In the genomic region with DNA sequence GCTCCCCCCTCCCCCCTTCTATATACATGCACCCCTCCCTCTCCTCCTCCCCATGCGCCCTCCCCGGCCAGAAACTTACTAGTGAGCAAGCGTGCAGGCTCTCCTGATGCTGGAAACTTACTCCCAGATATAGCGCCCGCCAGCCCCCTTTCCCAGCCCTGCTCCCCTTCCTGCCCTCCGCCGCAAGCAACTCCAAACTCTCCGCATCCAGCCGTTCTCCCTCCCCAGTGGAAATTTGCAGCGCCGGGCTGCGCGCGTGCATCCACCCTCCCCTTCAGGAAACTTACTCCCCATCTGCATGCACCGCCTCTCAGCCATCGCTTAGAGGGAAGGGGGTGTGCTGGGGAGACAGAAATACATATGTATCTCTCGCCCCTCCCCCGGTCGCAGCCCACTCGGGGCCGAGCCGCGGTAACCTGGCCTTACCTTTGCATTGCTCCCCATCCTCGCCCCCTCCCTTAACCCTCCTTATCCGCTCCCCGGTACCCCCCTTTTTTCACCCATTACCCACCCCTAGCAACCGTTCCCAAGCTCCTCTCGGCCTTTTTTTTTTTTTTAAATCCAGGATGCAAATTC, we compare ENCODE assay signal across 8 cellular contexts. TPM values are rescaled to one million over a fixed set of nuclear protein-coding genes. Genes with fewer than 3 reads are reported as not detected.
DNase-seq lines count a peak whose midpoint lies in the region; TF ChIP-seq lines count a peak whose summit lies in the region.

A gene with protein sequence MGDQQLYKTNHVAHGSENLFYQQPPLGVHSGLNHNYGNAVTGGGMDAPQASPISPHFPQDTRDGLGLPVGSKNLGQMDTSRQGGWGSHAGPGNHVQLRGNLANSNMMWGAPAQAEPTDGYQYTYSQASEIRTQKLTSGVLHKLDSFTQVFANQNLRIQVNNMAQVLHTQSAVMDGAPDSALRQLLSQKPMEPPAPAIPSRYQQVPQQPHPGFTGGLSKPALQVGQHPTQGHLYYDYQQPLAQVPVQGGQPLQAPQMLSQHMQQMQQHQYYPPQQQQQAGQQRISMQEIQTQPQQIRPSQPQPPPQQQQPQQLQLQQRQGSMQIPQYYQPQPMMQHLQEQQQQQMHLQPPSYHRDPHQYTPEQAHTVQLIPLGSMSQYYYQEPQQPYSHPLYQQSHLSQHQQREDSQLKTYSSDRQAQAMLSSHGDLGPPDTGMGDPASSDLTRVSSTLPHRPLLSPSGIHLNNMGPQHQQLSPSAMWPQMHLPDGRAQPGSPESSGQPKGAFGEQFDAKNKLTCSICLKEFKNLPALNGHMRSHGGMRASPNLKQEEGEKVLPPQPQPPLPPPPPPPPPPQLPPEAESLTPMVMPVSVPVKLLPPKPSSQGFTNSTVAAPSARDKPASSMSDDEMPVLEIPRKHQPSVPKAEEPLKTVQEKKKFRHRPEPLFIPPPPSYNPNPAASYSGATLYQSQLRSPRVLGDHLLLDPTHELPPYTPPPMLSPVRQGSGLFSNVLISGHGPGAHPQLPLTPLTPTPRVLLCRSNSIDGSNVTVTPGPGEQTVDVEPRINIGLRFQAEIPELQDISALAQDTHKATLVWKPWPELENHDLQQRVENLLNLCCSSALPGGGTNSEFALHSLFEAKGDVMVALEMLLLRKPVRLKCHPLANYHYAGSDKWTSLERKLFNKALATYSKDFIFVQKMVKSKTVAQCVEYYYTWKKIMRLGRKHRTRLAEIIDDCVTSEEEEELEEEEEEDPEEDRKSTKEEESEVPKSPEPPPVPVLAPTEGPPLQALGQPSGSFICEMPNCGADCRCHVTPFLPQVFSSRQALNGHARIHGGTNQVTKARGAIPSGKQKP (N-terminal part only) (minus strand): TSS at position 332 of the 576 bp plus-strand sequence. CDS start 182,336 bp downstream, outside the sequence.

- TF ChIP-seq CTCF in GM06990 (IDR thresholded peaks at IDR 0.05; ENCODE audit: insufficient read depth, low read length, poor library complexity, severe bottlenecking) = no peak

- H3K9me3 ChIP-seq in HUES6 (ENCODE audit: control insufficient read depth, insufficient read depth, low read depth, low read length) (no peaks in the 10 kb centered on the region), esophagus (ENCODE audit: control insufficient read depth in 2 of 2, insufficient read depth in 1 of 2, low read depth in 1 of 2, low read length in 1 of 2) (no peaks in the 10 kb centered on the region), mucosa of stomach (ENCODE audit: control insufficient read depth, low read length) (no peaks in the 10 kb centered on the region)

- H3K36me3 ChIP-seq in GM06990 (ENCODE audit: control insufficient read depth, insufficient read depth, low read length) (no peaks in the 10 kb centered on the region), HUES6 (ENCODE audit: control insufficient read depth, insufficient read depth, low read length) (no peaks in the 10 kb centered on the region), esophagus (ENCODE audit: control insufficient read depth in 2 of 2, insufficient read depth in 2 of 2, low read length in 1 of 2) (no peaks in the 10 kb centered on the region), mucosa of stomach (ENCODE audit: control insufficient read depth, insufficient read depth, low read length) (no peaks in the 10 kb centered on the region)

- H3K4me3 ChIP-seq in GM06990 (replicated peaks; ENCODE audit: low read depth, low read length) (peak within 1 kb of the TSS; percentile 74), HUES6 (ENCODE audit: low read depth, low read length) (peak within 1 kb of the TSS; percentile 97), esophagus (ENCODE audit: low read depth in 1 of 2, low read length in 2 of 2) (peak within 1 kb of the TSS; percentile 73 to 87), mucosa of stomach (ENCODE audit: low read length) (peak within 1 kb of the TSS; percentile 91)

- DNase-seq in GM06990 (ENCODE audit: extremely low read depth, insufficient read length) (peak; percentile 89), NOMO-1 treated with DMSO at 0.1 percent for 48 hours (lab: John Stamatoyannopoulos, UW; ENCODE audit: unreplicated experiment) (peak; percentile 85), activated T-cell treated with anti-CD3 and anti-CD28 coated beads for 48 hours (ENCODE audit: low read depth) (peak; percentile 39), substantia nigra (lab: John Stamatoyannopoulos, UW) (peak in 11 of 49 donors; percentile 7 to 56 (median 28)), OCI-M2 (lab: John Stamatoyannopoulos, UW; ENCODE audit: unreplicated experiment) (no peak)

- H3K27me3 ChIP-seq in GM06990 (replicated peaks; ENCODE audit: control insufficient read depth, insufficient read depth, low read length) (no peaks in the 10 kb centered on the region), HUES6 (ENCODE audit: control insufficient read depth, insufficient read depth, low read length) (no peaks in the 10 kb centered on the region), esophagus (ENCODE audit: control insufficient read depth in 1 of 2, insufficient read depth in 2 of 2, low read length in 2 of 2) (no peaks in the 10 kb centered on the region), mucosa of stomach (ENCODE audit: control insufficient read depth, insufficient read depth, low read length) (no peaks in the 10 kb centered on the region)

- WGBS in esophagus, 2 donors = 0% methylated on average over 28 of the region's 28 CpGs

- peak within 1 kb of the TSS; percentile 94 for H3K9ac ChIP-seq in HUES6 (ENCODE audit: low read length)
- H3K9ac ChIP-seq in mucosa of stomach (ENCODE audit: low read length) = peak within 1 kb of the TSS; percentile 79

- H3K27ac ChIP-seq in HUES6 (ENCODE audit: low read depth, low read length) (peak within 1 kb of the TSS; percentile 84; the same call in 1 of the 2 replicates), esophagus (ENCODE audit: low read depth in 2 of 2, low read length in 1 of 2) (peak within 1 kb of the TSS; percentile 88 to 97), substantia nigra (ENCODE audit: low read depth, low read length, poor library complexity, severe bottlenecking) (peak within 1 kb of the TSS; percentile 42)

- peaks cover 30% of the 10 kb centered on the region for H3K4me1 ChIP-seq in HUES6 (ENCODE audit: control insufficient read depth, insufficient read depth, low read length)
- H3K4me1 ChIP-seq in esophagus (ENCODE audit: control insufficient read depth in 2 of 2, insufficient read depth in 2 of 2, low read length in 1 of 2) = peaks cover 0 to 3% of the 10 kb centered on the region in 2 donors
- H3K4me1 ChIP-seq in mucosa of stomach (ENCODE audit: control insufficient read depth, insufficient read depth, low read length) = peaks cover 29% of the 10 kb centered on the region

RNA-seq across cellular contexts. Expression of the gene that starts here (rescaled TPM):
- polyA plus RNA-seq in esophagus = 1 to 10 TPM; 4.6 to 8.1 TPM

Comparison
In these comparisons a context has a peak if more than half of its experiments do, and no peak if none do; other contexts are left out.
1. H3K27ac ChIP-seq: peak in every context shown above with its lines; median percentile 92 in esophagus; 84 in HUES6; 42 in substantia nigra.